Comparison of ENCODE assay signal across 29 cellular contexts in genomic region chr13:22102237-22102636, GRCh38.
"Had no signal": no experiment of that assay in that cellular context is flagged by ENCODE, and none has a peak within 500 bp of the region (broad histone marks: within the 10 kb centered on the region; RNA-seq: fewer than 3 reads in every experiment).

No MANE protein-coding gene starts in this region.

- H3K27ac ChIP-seq: dorsolateral prefrontal cortex, epithelial cell of prostate, heart right ventricle, ovary, psoas muscle, skin epidermis, spleen, suprapubic skin, vagina had no signal

- H3K27me3 ChIP-seq: heart right ventricle, ovary, spleen, suprapubic skin, vagina had no signal

- FAIRE-seq: colon, islet of Langerhans had no signal

- H3K4me1 ChIP-seq: heart right ventricle, psoas muscle, spleen had no signal

- H3K4me3 ChIP-seq: dorsolateral prefrontal cortex, heart right ventricle, lung, ovary, psoas muscle, skin epidermis, spleen, suprapubic skin, vagina had no signal

- H3K9me3 ChIP-seq: ovary, psoas muscle, suprapubic skin, vagina had no signal

- DNase-seq: dorsolateral prefrontal cortex; effector CD4-positive, alpha-beta T cell; foreskin melanocyte; glutamatergic neuron; heart right ventricle; hippocampal formation; kidney glomerular epithelial cell; left ventricle myocardium superior; mesenchymal stem cell; midbrain; naive thymus-derived CD8-positive, alpha-beta T cell; occipital lobe; ovary; posterior cingulate gyrus; psoas muscle; right cardiac atrium; spleen; stimulated activated CD4-positive, alpha-beta T cell treated with anti-CD3 and anti-CD28 coated beads, Interleukin-4, amount 100 ng/mL, for 4 hours; stimulated activated naive B cell treated with anti-CD40 and anti-IgM and Interleukin-4, amounts not matched to agents 10 μg/mL and 1 μg/mL and 100 μg/mL, for 72 hours; stimulated activated naive CD8-positive, alpha-beta T cell treated with anti-CD3 and anti-CD28 coated beads, Interleukin-15, amount 100 ng/mL, for 72 hours; trophoblast cell had no signal

- ATAC-seq: esophagus mucosa; heart right ventricle; left ventricle myocardium superior; naive thymus-derived CD8-positive, alpha-beta T cell; psoas muscle; right cardiac atrium; stimulated activated naive B cell treated with anti-CD40 and anti-IgM and Interleukin-4, amounts not matched to agents 10 μg/mL and 1 μg/mL and 100 μg/mL, for 72 hours; stimulated activated naive CD8-positive, alpha-beta T cell treated with anti-CD3 and anti-CD28 coated beads, Interleukin-15, amount 100 ng/mL, for 72 hours had no signal

- H3K36me3 ChIP-seq: heart right ventricle, ovary, spleen, suprapubic skin, vagina had no signal
